In genomic region chr7:104938741-104939390, GRCh38 we compare ENCODE assay signal across 2 cellular contexts.
TF ChIP-seq lines count a peak whose summit lies in the region.

No MANE protein-coding gene starts in this region.

TF ChIP-seq in SK-N-SH, 30 proteins besides CTCF, POLR2A, EP300 and RAD21 (continued from another document):
- TF ChIP-seq EZH2phosphoT487 (IDR thresholded peaks at IDR 0.05; ENCODE audit: borderline replicate concordance, low read depth) (no peak), FOXJ3 (CRISPR knock-in tag; IDR thresholded peaks at IDR 0.05) (no peak), IRF3 (IDR thresholded peaks at IDR 0.05; ENCODE audit: low read depth, low read length) (no peak), TEAD4 (IDR thresholded peaks at IDR 0.05; ENCODE audit: borderline replicate concordance, insufficient read depth) (no peak), MEF2A (IDR thresholded peaks at IDR 0.05; ENCODE audit: borderline replicate concordance, low read depth) (no peak), TCF12 (IDR thresholded peaks at IDR 0.05) (no peak), RCOR1 (IDR thresholded peaks at IDR 0.05; ENCODE audit: low read length) (peak; percentile 41; the same call in 1 of the 2 replicates)

TF ChIP-seq in SK-N-SH treated with all-trans-retinoic acid at 6 μM for 48 hours, 23 proteins besides CTCF, POLR2A, EP300 and RAD21 (continued from another document):
- TF ChIP-seq PPARA (CRISPR knock-in tag; IDR thresholded peaks at IDR 0.05; ENCODE audit: borderline replicate concordance) (no peak), OSR1 (CRISPR knock-in tag; IDR thresholded peaks at IDR 0.05) (no peak)
